Comparison of ENCODE assay signal across 23 cellular contexts in genomic region chr3:14652-15051, GRCh38.
"Had no signal": no experiment of that assay in that cellular context is flagged by ENCODE, and none has a peak within 500 bp of the region (broad histone marks: within the 10 kb centered on the region; RNA-seq: fewer than 3 reads in every experiment).

No MANE protein-coding gene starts in this region.

- ATAC-seq: activated CD4-positive, CD25-positive, alpha-beta regulatory T cell treated with anti-CD3 and anti-CD28 coated beads, Interleukin-2, amount 50 U/mL, for 24 hours; activated CD8-positive, alpha-beta memory T cell treated with anti-CD3 and anti-CD28 coated beads, Interleukin-2, amount 10 ng/mL, durations not matched to agents 7 days and 5 days; stimulated activated naive B cell treated with anti-CD40 and anti-IgM and Interleukin-4, amounts not matched to agents 10 μg/mL and 1 μg/mL and 100 μg/mL, for 72 hours; upper lobe of right lung had no signal

- H3K27me3 ChIP-seq: brain microvascular endothelial cell, colonic mucosa, upper lobe of right lung had no signal

- H3K9me3 Mint-ChIP-seq: activated naive CD4-positive, alpha-beta T cell treated with anti-CD3 and anti-CD28 coated beads, Interleukin-2, amount 50 U/mL, for 24 hours had no signal

- H3K27me3 Mint-ChIP-seq: activated CD4-positive, alpha-beta memory T cell treated with anti-CD3 and anti-CD28 coated beads, Interleukin-2, amount 10 ng/mL, durations not matched to agents 7 days and 5 days; activated CD4-positive, alpha-beta T cell treated with anti-CD3 and anti-CD28 coated beads, Interleukin-2, amount 10 ng/mL, durations not matched to agents 24 days and 14 days; activated CD8-positive, alpha-beta memory T cell treated with anti-CD3 and anti-CD28 coated beads, Interleukin-2, amount 10 ng/mL, durations not matched to agents 7 days and 5 days; central memory CD8-positive, alpha-beta T cell had no signal

- H3K4me3 ChIP-seq: colonic mucosa, thoracic aorta, upper lobe of right lung had no signal

- H3K4me2 ChIP-seq: SK-N-SH had no signal

- H3K36me3 Mint-ChIP-seq: activated naive CD4-positive, alpha-beta T cell treated with anti-CD3 and anti-CD28 coated beads, Interleukin-2, amount 50 U/mL, for 24 hours had no signal

- H3K9me3 ChIP-seq: colonic mucosa, SK-N-SH, thoracic aorta, upper lobe of right lung had no signal

- DNase-seq: activated CD4-positive, alpha-beta memory T cell treated with anti-CD3 and anti-CD28 coated beads, Interleukin-2, amount 10 ng/mL, durations not matched to agents 7 days and 5 days; activated CD4-positive, alpha-beta T cell treated with anti-CD3 and anti-CD28 coated beads, Interleukin-2, amount 10 ng/mL, durations not matched to agents 24 days and 14 days; activated CD8-positive, alpha-beta memory T cell treated with anti-CD3 and anti-CD28 coated beads, Interleukin-2, amount 10 ng/mL, durations not matched to agents 7 days and 5 days; activated gamma-delta T cell treated with Interleukin-2 at 50 U/mL for 16 hours; aorta; brain microvascular endothelial cell; colonic mucosa; foreskin melanocyte; glutamatergic neuron; hippocampal formation; mesenchymal stem cell; retina; SK-N-SH; stimulated activated CD4-positive, alpha-beta T cell treated with anti-CD3 and anti-CD28 coated beads, Interleukin-2, amount 100 ng/mL, for 48 hours; stimulated activated CD8-positive, alpha-beta memory T cell treated with anti-CD3 and anti-CD28 coated beads, Interleukin-4, amount 100 ng/mL, for 48 hours; stimulated activated naive B cell treated with anti-CD40 and anti-IgM and Interleukin-4, amounts not matched to agents 10 μg/mL and 1 μg/mL and 100 μg/mL, for 72 hours; upper lobe of right lung had no signal

- H3K4me3 Mint-ChIP-seq: activated CD4-positive, alpha-beta memory T cell treated with anti-CD3 and anti-CD28 coated beads, Interleukin-2, amount 10 ng/mL, durations not matched to agents 7 days and 5 days; activated CD4-positive, alpha-beta T cell treated with anti-CD3 and anti-CD28 coated beads, Interleukin-2, amount 10 ng/mL, durations not matched to agents 24 days and 14 days; activated CD8-positive, alpha-beta memory T cell treated with anti-CD3 and anti-CD28 coated beads, Interleukin-2, amount 10 ng/mL, durations not matched to agents 7 days and 5 days; activated naive CD4-positive, alpha-beta T cell treated with anti-CD3 and anti-CD28 coated beads, Interleukin-2, amount 50 U/mL, for 24 hours; activated T-helper 1 cell treated with anti-CD3 and anti-CD28 coated beads, Interleukin-12 subunit alpha, Interleukin-12 subunit beta, Interleukin-2, Interleukin-4 antibody, amounts not matched to agents 30 ng/mL and 10 ng/mL and 1 ng/mL, durations not matched to agents 14 hours and 24 hours and 36 hours; central memory CD8-positive, alpha-beta T cell; stimulated activated naive B cell treated with anti-CD40 and anti-IgM and Interleukin-4, amounts not matched to agents 10 μg/mL and 1 μg/mL and 100 μg/mL, for 72 hours had no signal

- H3K36me3 ChIP-seq: brain microvascular endothelial cell, colonic mucosa, thoracic aorta, upper lobe of right lung had no signal

- H3K4me1 Mint-ChIP-seq: activated CD4-positive, alpha-beta memory T cell treated with anti-CD3 and anti-CD28 coated beads, Interleukin-2, amount 10 ng/mL, durations not matched to agents 7 days and 5 days; activated CD4-positive, alpha-beta T cell treated with anti-CD3 and anti-CD28 coated beads, Interleukin-2, amount 10 ng/mL, durations not matched to agents 24 days and 14 days; activated CD8-positive, alpha-beta memory T cell treated with anti-CD3 and anti-CD28 coated beads, Interleukin-2, amount 10 ng/mL, durations not matched to agents 7 days and 5 days; activated naive CD4-positive, alpha-beta T cell treated with anti-CD3 and anti-CD28 coated beads, Interleukin-2, amount 50 U/mL, for 24 hours; central memory CD8-positive, alpha-beta T cell had no signal

- H3K27ac ChIP-seq: brain microvascular endothelial cell, colonic mucosa, thoracic aorta, upper lobe of right lung, VCaP had no signal

- H3K27ac Mint-ChIP-seq: activated CD4-positive, alpha-beta memory T cell treated with anti-CD3 and anti-CD28 coated beads, Interleukin-2, amount 10 ng/mL, durations not matched to agents 7 days and 5 days; activated CD4-positive, alpha-beta T cell treated with anti-CD3 and anti-CD28 coated beads, Interleukin-2, amount 10 ng/mL, durations not matched to agents 24 days and 14 days; activated CD8-positive, alpha-beta memory T cell treated with anti-CD3 and anti-CD28 coated beads, Interleukin-2, amount 10 ng/mL, durations not matched to agents 7 days and 5 days; activated naive CD4-positive, alpha-beta T cell treated with anti-CD3 and anti-CD28 coated beads, Interleukin-2, amount 50 U/mL, for 24 hours; activated T-helper 1 cell treated with anti-CD3 and anti-CD28 coated beads, Interleukin-12 subunit alpha, Interleukin-12 subunit beta, Interleukin-2, Interleukin-4 antibody, amounts not matched to agents 30 ng/mL and 10 ng/mL and 1 ng/mL, durations not matched to agents 14 hours and 24 hours and 36 hours; stimulated activated naive B cell treated with anti-CD40 and anti-IgM and Interleukin-4, amounts not matched to agents 10 μg/mL and 1 μg/mL and 100 μg/mL, for 72 hours had no signal

- H3K9ac ChIP-seq: SK-N-SH had no signal

- H3K4me1 ChIP-seq: colonic mucosa, upper lobe of right lung had no signal
